ENCODE assay signal across 1 cellular context in the genomic region with DNA sequence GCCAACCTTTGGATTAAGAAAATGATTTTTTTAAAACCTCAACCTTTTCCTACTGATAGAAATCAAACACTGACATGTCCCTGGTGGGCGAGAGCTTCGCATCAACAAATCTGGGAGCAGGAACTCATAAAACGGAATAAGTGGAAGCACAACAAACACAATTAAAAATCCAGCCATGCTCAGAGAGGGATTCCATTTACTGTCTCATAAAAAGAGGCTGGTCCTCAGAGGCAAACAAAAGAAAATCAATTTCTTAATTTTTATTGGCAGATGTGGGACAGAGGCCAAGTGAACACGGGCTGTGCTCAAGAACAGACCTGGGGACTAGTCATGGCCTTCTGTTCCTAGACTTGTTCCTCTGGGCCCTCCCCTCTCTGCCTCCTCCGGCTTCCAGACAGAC.
TF ChIP-seq lines count a peak whose summit lies in the region.

No MANE protein-coding gene starts in this region.

TF ChIP-seq in WTC11, 78 proteins besides CTCF, POLR2A, EP300 and RAD21 (continued from another document):
- TF ChIP-seq, protein P1, sequence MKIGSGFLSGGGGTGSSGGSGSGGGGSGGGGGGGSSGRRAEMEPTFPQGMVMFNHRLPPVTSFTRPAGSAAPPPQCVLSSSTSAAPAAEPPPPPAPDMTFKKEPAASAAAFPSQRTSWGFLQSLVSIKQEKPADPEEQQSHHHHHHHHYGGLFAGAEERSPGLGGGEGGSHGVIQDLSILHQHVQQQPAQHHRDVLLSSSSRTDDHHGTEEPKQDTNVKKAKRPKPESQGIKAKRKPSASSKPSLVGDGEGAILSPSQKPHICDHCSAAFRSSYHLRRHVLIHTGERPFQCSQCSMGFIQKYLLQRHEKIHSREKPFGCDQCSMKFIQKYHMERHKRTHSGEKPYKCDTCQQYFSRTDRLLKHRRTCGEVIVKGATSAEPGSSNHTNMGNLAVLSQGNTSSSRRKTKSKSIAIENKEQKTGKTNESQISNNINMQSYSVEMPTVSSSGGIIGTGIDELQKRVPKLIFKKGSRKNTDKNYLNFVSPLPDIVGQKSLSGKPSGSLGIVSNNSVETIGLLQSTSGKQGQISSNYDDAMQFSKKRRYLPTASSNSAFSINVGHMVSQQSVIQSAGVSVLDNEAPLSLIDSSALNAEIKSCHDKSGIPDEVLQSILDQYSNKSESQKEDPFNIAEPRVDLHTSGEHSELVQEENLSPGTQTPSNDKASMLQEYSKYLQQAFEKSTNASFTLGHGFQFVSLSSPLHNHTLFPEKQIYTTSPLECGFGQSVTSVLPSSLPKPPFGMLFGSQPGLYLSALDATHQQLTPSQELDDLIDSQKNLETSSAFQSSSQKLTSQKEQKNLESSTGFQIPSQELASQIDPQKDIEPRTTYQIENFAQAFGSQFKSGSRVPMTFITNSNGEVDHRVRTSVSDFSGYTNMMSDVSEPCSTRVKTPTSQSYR (CRISPR knock-in tag; IDR thresholded peaks at IDR 0.05), result no peak
